In genomic region chr12:111068281-111068680, GRCh38 we compare ENCODE assay signal across 16 cellular contexts. TPM values are rescaled to one million over a fixed set of nuclear protein-coding genes. Genes with fewer than 3 reads are reported as not detected.
A peak's percentile ranks its signal among the peaks of the same experiment; 100 is the strongest.
DNase-seq lines count a peak whose midpoint lies in the region; ATAC-seq, FAIRE-seq and TF ChIP-seq lines count a peak whose summit lies in the region.
"Had no signal": no experiment of that assay in that cellular context is flagged by ENCODE, and none has a peak within 500 bp of the region (broad histone marks: within the 10 kb centered on the region; RNA-seq: fewer than 3 reads in every experiment).

No MANE protein-coding gene starts in this region.

- no peaks in the 10 kb centered on the region for H3K36me3 ChIP-seq in mucosa of descending colon (ENCODE audit: low read depth)

- H3K27me3 Mint-ChIP-seq in activated CD4-positive, alpha-beta T cell treated with anti-CD3 and anti-CD28 coated beads, Interleukin-2, amount 10 ng/mL, durations not matched to agents 7 days and 5 days = peaks cover 8% of the 10 kb centered on the region

- no peaks in the 10 kb centered on the region for H3K9me3 ChIP-seq in mucosa of descending colon

- intact Hi-C loops in mucosa of descending colon (cut with DNase I, micrococcal nuclease) = no loop called here

- H3K27ac ChIP-seq in epithelial cell of prostate = peak overlapping the region; percentile 97
- H3K27ac ChIP-seq: hepatocyte had no signal

- no peak for ATAC-seq in mucosa of descending colon
- ATAC-seq: HCT116 had no signal

- no peak for TF ChIP-seq POLR2A in GM12892 (IDR thresholded peaks at IDR 0.05; ENCODE audit: low read depth, low read length)

- H3K9me3 Mint-ChIP-seq in activated CD4-positive, alpha-beta T cell treated with anti-CD3 and anti-CD28 coated beads, Interleukin-2, amount 10 ng/mL, durations not matched to agents 7 days and 5 days = no peaks in the 10 kb centered on the region

- no peak for FAIRE-seq in GM12892 (lab: Jason Lieb, UNC)
- FAIRE-seq: bronchial epithelial cell, G401.6, GM18507 had no signal

- no peak for TF ChIP-seq CTCF in mucosa of descending colon (IDR thresholded peaks at IDR 0.05)

- H3K36me3 Mint-ChIP-seq in activated CD4-positive, alpha-beta T cell treated with anti-CD3 and anti-CD28 coated beads, Interleukin-2, amount 10 ng/mL, durations not matched to agents 7 days and 5 days (ENCODE audit: low read depth) = no peaks in the 10 kb centered on the region

- POLR2A ChIA-PET in activated CD4-positive, alpha-beta T cell treated with anti-CD3 and anti-CD28 coated beads, Interleukin-2, amount 10 ng/mL, durations not matched to agents 7 days and 5 days (lab: Charles Lee) = no interaction called here

- peaks cover 16% of the 10 kb centered on the region for H3K4me1 Mint-ChIP-seq in activated CD4-positive, alpha-beta T cell treated with anti-CD3 and anti-CD28 coated beads, Interleukin-2, amount 10 ng/mL, durations not matched to agents 7 days and 5 days
- H3K4me1 Mint-ChIP-seq: B cell had no signal

- H3K4me1 ChIP-seq in mucosa of descending colon (ENCODE audit: low read depth) = no peaks in the 10 kb centered on the region

- H3K4me3 ChIP-seq in mucosa of descending colon = no peak overlapping the region
- H3K4me3 ChIP-seq: hepatocyte had no signal

- peak overlapping the region; percentile 26 for H3K27ac Mint-ChIP-seq in activated CD4-positive, alpha-beta T cell treated with anti-CD3 and anti-CD28 coated beads, Interleukin-2, amount 10 ng/mL, durations not matched to agents 7 days and 5 days
- H3K27ac Mint-ChIP-seq: B cell had no signal

- peak; percentile 18 to 64 (median 50) for DNase-seq in stimulated activated naive CD4-positive, alpha-beta T cell (lab: John Stamatoyannopoulos, UW)
- no peak for DNase-seq in stimulated activated naive CD4-positive, alpha-beta T cell treated with Interleukin-2 at 50 U/mL for 16 hours (lab: John Stamatoyannopoulos, UW)
- DNase-seq in activated CD4-positive, alpha-beta T cell treated with anti-CD3 and anti-CD28 coated beads, Interleukin-2, amount 10 ng/mL, durations not matched to agents 7 days and 5 days = peak; percentile 50
- no peak for DNase-seq in epithelial cell of prostate (ENCODE audit: low read depth, low spot score)
- DNase-seq in mucosa of descending colon = no peak
- no peak for DNase-seq in GM12892 (ENCODE audit: insufficient read length)
- no peak for DNase-seq in HUDEP-2 (lab: John Stamatoyannopoulos, UW; ENCODE audit: unreplicated experiment in 76 of 76)
- DNase-seq in SKM-1 (lab: John Stamatoyannopoulos, UW; ENCODE audit: unreplicated experiment) = no peak
- DNase-seq: NCI-H146 had no signal

- CTCF ChIA-PET in activated CD4-positive, alpha-beta T cell treated with anti-CD3 and anti-CD28 coated beads, Interleukin-2, amount 10 ng/mL, durations not matched to agents 7 days and 5 days (lab: Charles Lee) = no interaction called here

- H3K4me3 Mint-ChIP-seq in activated CD4-positive, alpha-beta T cell treated with anti-CD3 and anti-CD28 coated beads, Interleukin-2, amount 10 ng/mL, durations not matched to agents 7 days and 5 days = no peak overlapping the region
- H3K4me3 Mint-ChIP-seq: B cell had no signal

RNA-seq across cellular contexts. Expression of gene CUX2, which starts 34.3 kb away (rescaled TPM):
- total RNA-seq in activated CD4-positive, alpha-beta T cell treated with anti-CD3 and anti-CD28 coated beads, Interleukin-2, amount 10 ng/mL, durations not matched to agents 7 days and 5 days = under 1 TPM; 0.89 to 0.98 TPM
- under 1 TPM in 1 of 3 donors, not detected in 2; 0.54 TPM for total RNA-seq in mucosa of descending colon
- 2.0 TPM for polyA plus RNA-seq in GM12892 (2012; ENCODE audit: missing spikeins)
- total RNA-seq: B cell, epithelial cell of proximal tubule had no signal

Comparison
In these comparisons a context has a peak if more than half of its experiments do, and no peak if none do; other contexts are left out.
1. DNase-seq: peak in stimulated activated naive CD4-positive, alpha-beta T cell (6 of 6) and activated CD4-positive, alpha-beta T cell treated with anti-CD3 and anti-CD28 coated beads, Interleukin-2, amount 10 ng/mL, durations not matched to agents 7 days and 5 days (single experiment); none in stimulated activated naive CD4-positive, alpha-beta T cell treated with Interleukin-2 at 50 U/mL for 16 hours (single experiment), epithelial cell of prostate (single experiment), mucosa of descending colon (0 of 3), GM12892 (single experiment), HUDEP-2 (0 of 76) and SKM-1 (single experiment).